In genomic region chr17:70365098-70365583, GRCh38 we compare ENCODE assay signal across 11 cellular contexts.
DNase-seq lines count a peak whose midpoint lies in the region; ATAC-seq, FAIRE-seq and TF ChIP-seq lines count a peak whose summit lies in the region.
"Had no signal": no experiment of that assay in that cellular context is flagged by ENCODE, and none has a peak within 500 bp of the region (broad histone marks: within the 10 kb centered on the region; RNA-seq: fewer than 3 reads in every experiment).

No MANE protein-coding gene starts in this region.

- intact Hi-C loops in kidney (cut with DNase I), result no loop called here

- H3K4me3 ChIP-seq in AG04449 (ENCODE audit: low read depth, low read length), result no peak overlapping the region
- no peak overlapping the region for H3K4me3 ChIP-seq in kidney (ENCODE audit: low read length in 2 of 2)
- H3K4me3 ChIP-seq: cardiac muscle cell, skin epidermis had no signal

- no peaks in the 10 kb centered on the region for H3K36me3 ChIP-seq in kidney (ENCODE audit: control insufficient read depth in 1 of 2, insufficient read depth in 2 of 2, low read length in 2 of 2)
- H3K36me3 ChIP-seq: cardiac muscle cell had no signal

- no peak overlapping the region for H3K27ac ChIP-seq in kidney (ENCODE audit: low read depth in 2 of 2, low read length in 2 of 2)
- H3K27ac ChIP-seq: C4-2B, cardiac muscle cell had no signal

- CTCF ChIA-PET in AG04449 (lab: Yijun Ruan, JAX), result no interaction called here

- no peaks in the 10 kb centered on the region for H3K4me1 ChIP-seq in kidney (ENCODE audit: control insufficient read depth in 1 of 2, insufficient read depth in 1 of 2, low read depth in 1 of 2, low read length in 2 of 2)

- no peak overlapping the region for H3K9ac ChIP-seq in kidney (ENCODE audit: low read length in 2 of 2)

- peak; percentile 79 for ATAC-seq in GM19468 (IDR thresholded peaks at IDR 0.05; ENCODE audit: extremely low read depth, unreplicated experiment)
- ATAC-seq in HG03457 (IDR thresholded peaks at IDR 0.05; ENCODE audit: unreplicated experiment), result peak; percentile 84

- no peak for FAIRE-seq in kidney (lab: Jason Lieb, UNC)

- no peaks in the 10 kb centered on the region for H3K9me3 ChIP-seq in kidney (ENCODE audit: control insufficient read depth in 1 of 2, low read length in 2 of 2)

- TF ChIP-seq CTCF in AG04449 (IDR thresholded peaks at IDR 0.05; ENCODE audit: insufficient read depth, low read length, missing control alignments), result no peak
- no peak for TF ChIP-seq CTCF in kidney (IDR thresholded peaks at IDR 0.05; ENCODE audit: borderline replicate concordance, extremely low read depth, insufficient read depth)

- peak; percentile 7 for DNase-seq in AG04449 (ENCODE audit: low read depth, low spot score)
- peak; percentile 64 for DNase-seq in fibroblast of peridontal ligament (ENCODE audit: extremely low read depth)
- DNase-seq in NCI-H2029 treated with DMSO at 0.1 percent for 48 hours (lab: John Stamatoyannopoulos, UW), result no peak
- no peak for DNase-seq in kidney
- DNase-seq in hypothalamus (lab: John Stamatoyannopoulos, UW), result no peak
- no peak for DNase-seq in T-helper 2 cell

- POLR2A ChIA-PET in AG04449 (lab: Yijun Ruan, JAX), result no interaction called here

Comparison
In these comparisons a context has a peak if more than half of its experiments do, and no peak if none do; other contexts are left out.
1. DNase-seq: peak in AG04449 (single experiment) and fibroblast of peridontal ligament (single experiment); none in NCI-H2029 treated with DMSO at 0.1 percent for 48 hours (single experiment), kidney (single experiment), hypothalamus (0 of 51) and T-helper 2 cell (0 of 5).